ENCODE assay signal across 19 cellular contexts in genomic region chr2:173137616-173138015, GRCh38.
"Had no signal": no experiment of that assay in that cellular context is flagged by ENCODE, and none has a peak within 500 bp of the region (broad histone marks: within the 10 kb centered on the region; RNA-seq: fewer than 3 reads in every experiment).

No MANE protein-coding gene starts in this region.

- DNase-seq: activated CD4-positive, alpha-beta T cell treated with anti-CD3 and anti-CD28 coated beads for 4 hours; activated CD4-positive, alpha-beta T cell treated with anti-CD3 and anti-CD28 coated beads, Interleukin-2, amount 50 U/mL, for 48 hours; activated CD4-positive, CD25-positive, alpha-beta regulatory T cell; activated effector memory CD4-positive, alpha-beta T cell treated with anti-CD3 and anti-CD28 coated beads, Interleukin-2, amount 50 U/mL, for 16 hours; activated naive CD4-positive, alpha-beta T cell treated with anti-CD3 and anti-CD28 coated beads, Interleukin-2, amount 10 ng/mL, durations not matched to agents 7 days and 5 days; activated T-cell treated with anti-CD3 and anti-CD28 coated beads, Interleukin-2, amount 50 U/mL, for 72 hours; aorta; central memory CD4-positive, alpha-beta T cell; effector memory CD4-positive, alpha-beta T cell; hypothalamus; naive thymus-derived CD8-positive, alpha-beta T cell; ovary; stimulated activated CD4-positive, alpha-beta T cell treated with anti-CD3 and anti-CD28 coated beads, Interleukin-1b, Interleukin-23, amount 100 ng/mL, for 48 hours; stimulated activated naive CD8-positive, alpha-beta T cell treated with anti-CD3 and anti-CD28 coated beads, Interleukin-15, amount 100 ng/mL, for 72 hours; T-helper 1 cell; tibial artery had no signal

- H3K4me1 ChIP-seq: prostate gland had no signal

- H3K27me3 ChIP-seq: ovary, right atrium auricular region, tibial artery had no signal

- H3K27ac Mint-ChIP-seq: activated naive CD4-positive, alpha-beta T cell treated with anti-CD3 and anti-CD28 coated beads, Interleukin-2, amount 10 ng/mL, durations not matched to agents 7 days and 5 days; activated T-cell treated with anti-CD3 and anti-CD28 coated beads, Interleukin-2, amount 50 U/mL, for 72 hours; naive thymus-derived CD8-positive, alpha-beta T cell; stimulated activated effector memory CD8-positive, alpha-beta T cell treated with anti-CD3 and anti-CD28 coated beads, Interleukin-12 subunit alpha, Interleukin-12 subunit beta, amount 100 ng/mL, for 72 hours; stimulated activated naive CD8-positive, alpha-beta T cell treated with anti-CD3 and anti-CD28 coated beads, Interleukin-15, amount 100 ng/mL, for 72 hours had no signal

- H3K36me3 ChIP-seq: ovary, prostate gland, right atrium auricular region, tibial artery had no signal

- H3K27me3 Mint-ChIP-seq: activated naive CD4-positive, alpha-beta T cell treated with anti-CD3 and anti-CD28 coated beads, Interleukin-2, amount 10 ng/mL, durations not matched to agents 7 days and 5 days had no signal

- H3K4me3 Mint-ChIP-seq: activated naive CD4-positive, alpha-beta T cell treated with anti-CD3 and anti-CD28 coated beads, Interleukin-2, amount 10 ng/mL, durations not matched to agents 7 days and 5 days; stimulated activated effector memory CD8-positive, alpha-beta T cell treated with anti-CD3 and anti-CD28 coated beads, Interleukin-12 subunit alpha, Interleukin-12 subunit beta, amount 100 ng/mL, for 72 hours; stimulated activated naive CD8-positive, alpha-beta T cell treated with anti-CD3 and anti-CD28 coated beads, Interleukin-15, amount 100 ng/mL, for 72 hours had no signal

- H3K9me3 ChIP-seq: ovary, prostate gland, right atrium auricular region, tibial artery had no signal

- H3K27ac ChIP-seq: ovary, prostate gland, right atrium auricular region, tibial artery had no signal

- H3K4me3 ChIP-seq: ovary, prostate gland, right atrium auricular region, tibial artery had no signal

- ATAC-seq: activated T-cell treated with anti-CD3 and anti-CD28 coated beads, Interleukin-2, amount 50 U/mL, for 72 hours; naive thymus-derived CD8-positive, alpha-beta T cell; stimulated activated effector memory CD8-positive, alpha-beta T cell treated with anti-CD3 and anti-CD28 coated beads, Interleukin-12 subunit alpha, Interleukin-12 subunit beta, amount 100 ng/mL, for 72 hours; stimulated activated naive CD8-positive, alpha-beta T cell treated with anti-CD3 and anti-CD28 coated beads, Interleukin-15, amount 100 ng/mL, for 72 hours had no signal
